In genomic region chr22:24555496-24556253, GRCh38 we compare ENCODE assay signal across 8 cellular contexts. TPM values are rescaled to one million over a fixed set of nuclear protein-coding genes. Genes with fewer than 3 reads are reported as not detected.
A peak's percentile ranks its signal among the peaks of the same experiment; 100 is the strongest.
DNase-seq lines count a peak whose midpoint lies in the region; ATAC-seq and TF ChIP-seq lines count a peak whose summit lies in the region.

TSS of gene SNRPD3 (plus strand) at chr22:24555999. CDS start at chr22:24557675, 1,676 bp downstream.

- H3K4me1 ChIP-seq in sigmoid colon: peaks cover 0 to 50% (median 45%) of the 10 kb centered on the region in 4 donors

- peaks cover 40% of the 10 kb centered on the region for H3K36me3 Mint-ChIP-seq in brain

- ATAC-seq in GM18520 (IDR thresholded peaks at IDR 0.05; ENCODE audit: unreplicated experiment) (peak; percentile 39), HG03060 (IDR thresholded peaks at IDR 0.05; ENCODE audit: low read depth, unreplicated experiment) (peak; percentile 30)

- 0 to 1% methylated on average over 46 of the region's 46 CpGs for WGBS in sigmoid colon, 2 donors

- peak in 1 of 4 donors; percentile 66 for TF ChIP-seq EP300 in sigmoid colon (IDR thresholded peaks at IDR 0.05)

- H3K27me3 Mint-ChIP-seq in brain: peaks cover 13% of the 10 kb centered on the region

- H3K27me3 ChIP-seq in sigmoid colon: no peaks in the 10 kb centered on the region

- peak; percentile 43 for DNase-seq in 8988T
- DNase-seq in NCI-H2107 (lab: John Stamatoyannopoulos, UW): peak; percentile 52
- DNase-seq in UCSD-AML1 (lab: John Stamatoyannopoulos, UW; ENCODE audit: unreplicated experiment): peak; percentile 91
- peak; percentile 49 for DNase-seq in iPS DF 4.7 (ENCODE audit: extremely low read depth, low spot score)
- DNase-seq in sigmoid colon: peak; percentile 97

- H3K27ac Mint-ChIP-seq in brain: peak within 1 kb of the TSS; percentile 96 to 100 (median 99)

- no peaks in the 10 kb centered on the region for H3K9me3 ChIP-seq in sigmoid colon

- H3K4me3 Mint-ChIP-seq in brain: peak within 1 kb of the TSS; percentile 96 to 100 (median 97)

- TF ChIP-seq CTCF in brain (conservative IDR thresholded peaks at IDR 0.05) (peak; percentile 43 to 67), sigmoid colon (IDR thresholded peaks at IDR 0.05) (peak in 3 of 4 experiments; percentile 35 to 47 (median 42))

- H3K4me1 Mint-ChIP-seq in brain: peaks cover 75% of the 10 kb centered on the region

- intact Hi-C loops in sigmoid colon (cut with DNase I): loop anchor here (2.0 kb wide), 1 partner anchor 37 kb away; the partner anchor contains the start of gene LRRC75B

- TF ChIP-seq POLR2A in sigmoid colon (IDR thresholded peaks at IDR 0.05): peak; percentile 32 to 36

- H3K36me3 ChIP-seq in sigmoid colon: peaks cover 0 to 30% (median 10%) of the 10 kb centered on the region in 4 donors

- H3K9me3 Mint-ChIP-seq in brain: no peaks in the 10 kb centered on the region

- peak within 1 kb of the TSS; percentile 99 for H3K27ac ChIP-seq in sigmoid colon

- H3K4me3 ChIP-seq in sigmoid colon: peak within 1 kb of the TSS; percentile 91 to 99 (median 94)

RNA-seq across cellular contexts. Expression of gene SNRPD3, which starts in this region (rescaled TPM):
- polyA plus RNA-seq in brain (ENCODE audit: insufficient read depth, low read depth, low replicate concordance): 130 TPM
- 100 to 1,000 TPM; 104 to 156 (median 133) TPM for total RNA-seq in sigmoid colon
- polyA plus RNA-seq in sigmoid colon: 100 to 1,000 TPM; 111 to 159 (median 146) TPM

Comparison
In these comparisons a context has a peak if more than half of its experiments do, and no peak if none do; other contexts are left out.
1. Peak in every context shown above with its lines: DNase-seq, ATAC-seq, H3K4me3 ChIP-seq and H3K27ac ChIP-seq.
2. DNase-seq: peak in every context shown above with its lines; median percentile 97 in sigmoid colon; 91 in UCSD-AML1; 52 in NCI-H2107; 49 in iPS DF 4.7; 43 in 8988T.